Comparison of ENCODE assay signal across 8 cellular contexts in genomic region chr12:123106640-123107359, GRCh38. TPM values are rescaled to one million over a fixed set of nuclear protein-coding genes. Genes with fewer than 3 reads are reported as not detected.
DNase-seq lines count a peak whose midpoint lies in the region; ATAC-seq and TF ChIP-seq lines count a peak whose summit lies in the region.

No MANE protein-coding gene starts in this region.

- H3K27ac Mint-ChIP-seq in activated CD4-positive, alpha-beta T cell treated with anti-CD3 and anti-CD28 coated beads, Interleukin-2, amount 10 ng/mL, durations not matched to agents 24 days and 14 days, result peak overlapping the region; percentile 94
- no peak overlapping the region for H3K27ac Mint-ChIP-seq in nephron progenitor cell

- no peaks in the 10 kb centered on the region for H3K27me3 Mint-ChIP-seq in activated CD4-positive, alpha-beta T cell treated with anti-CD3 and anti-CD28 coated beads, Interleukin-2, amount 10 ng/mL, durations not matched to agents 24 days and 14 days
- peaks cover 6% of the 10 kb centered on the region for H3K27me3 Mint-ChIP-seq in nephron progenitor cell (ENCODE audit: low read depth, poor library complexity)

- intact Hi-C loops in activated CD4-positive, alpha-beta T cell treated with anti-CD3 and anti-CD28 coated beads, Interleukin-2, amount 10 ng/mL, durations not matched to agents 24 days and 14 days (cut with micrococcal nuclease), result loop anchor here (1.0 to 2.0 kb wide), 3 partner anchors 14 to 44 kb away; partner anchors contain the start of gene PITPNM2
- intact Hi-C loops in head of caudate nucleus (cut with DNase I), result no loop called here

- TF ChIP-seq CTCF in nephron progenitor cell (IDR thresholded peaks at IDR 0.05), result no peak

- peaks cover 18% of the 10 kb centered on the region for H3K36me3 Mint-ChIP-seq in activated CD4-positive, alpha-beta T cell treated with anti-CD3 and anti-CD28 coated beads, Interleukin-2, amount 10 ng/mL, durations not matched to agents 24 days and 14 days (ENCODE audit: low read depth)
- no peaks in the 10 kb centered on the region for H3K36me3 Mint-ChIP-seq in nephron progenitor cell (ENCODE audit: low read depth)

- DNase-seq in KG1 (lab: John Stamatoyannopoulos, UW), result peak; percentile 52
- peak; percentile 92 for DNase-seq in activated CD4-positive, alpha-beta T cell treated with anti-CD3 and anti-CD28 coated beads, Interleukin-2, amount 10 ng/mL, durations not matched to agents 24 days and 14 days
- DNase-seq in stimulated activated CD8-positive, alpha-beta memory T cell treated with anti-CD3 and anti-CD28 coated beads, Interleukin-15, amount 100 ng/mL, for 1 hour (ENCODE audit: low read depth), result peak; percentile 19
- no peak for DNase-seq in nephron progenitor cell
- no peak for DNase-seq in head of caudate nucleus

- H3K4me1 Mint-ChIP-seq in activated CD4-positive, alpha-beta T cell treated with anti-CD3 and anti-CD28 coated beads, Interleukin-2, amount 10 ng/mL, durations not matched to agents 24 days and 14 days, result peaks cover 50% of the 10 kb centered on the region
- H3K4me1 Mint-ChIP-seq in nephron progenitor cell, result peaks cover 68% of the 10 kb centered on the region

- peak overlapping the region; percentile 44 for H3K4me3 Mint-ChIP-seq in activated CD4-positive, alpha-beta T cell treated with anti-CD3 and anti-CD28 coated beads, Interleukin-2, amount 10 ng/mL, durations not matched to agents 24 days and 14 days
- H3K4me3 Mint-ChIP-seq in nephron progenitor cell, result no peak overlapping the region

- H3K9me3 Mint-ChIP-seq in activated CD4-positive, alpha-beta T cell treated with anti-CD3 and anti-CD28 coated beads, Interleukin-2, amount 10 ng/mL, durations not matched to agents 24 days and 14 days, result no peaks in the 10 kb centered on the region
- no peaks in the 10 kb centered on the region for H3K9me3 Mint-ChIP-seq in nephron progenitor cell

- peak; percentile 70 for ATAC-seq in esophagus mucosa
- ATAC-seq in HG02973 (IDR thresholded peaks at IDR 0.05; ENCODE audit: unreplicated experiment), result no peak
- ATAC-seq in HG03025 (IDR thresholded peaks at IDR 0.05; ENCODE audit: low FRiP score, unreplicated experiment), result no peak

RNA-seq across cellular contexts. Expression of gene PITPNM2, which starts 44.1 kb away (rescaled TPM):
- total RNA-seq in activated CD4-positive, alpha-beta T cell treated with anti-CD3 and anti-CD28 coated beads, Interleukin-2, amount 10 ng/mL, durations not matched to agents 24 days and 14 days, result 19.0 and 19.2 TPM in 2 replicates
- 8.3 TPM for total RNA-seq in esophagus mucosa

Comparison
In these comparisons a context has a peak if more than half of its experiments do, and no peak if none do; other contexts are left out.
1. DNase-seq: peak in KG1 (single experiment), activated CD4-positive, alpha-beta T cell treated with anti-CD3 and anti-CD28 coated beads, Interleukin-2, amount 10 ng/mL, durations not matched to agents 24 days and 14 days (single experiment) and stimulated activated CD8-positive, alpha-beta memory T cell treated with anti-CD3 and anti-CD28 coated beads, Interleukin-15, amount 100 ng/mL, for 1 hour (single experiment); none in nephron progenitor cell (single experiment) and head of caudate nucleus (0 of 42).